33 cellular contexts compared by ENCODE assay signal in genomic region chr3:98058244-98058960, GRCh38. TPM values are rescaled to one million over a fixed set of nuclear protein-coding genes. Genes with fewer than 3 reads are reported as not detected.
DNase-seq lines count a peak whose midpoint lies in the region; TF ChIP-seq lines count a peak whose summit lies in the region.
"Had no signal": no experiment of that assay in that cellular context is flagged by ENCODE, and none has a peak within 500 bp of the region (broad histone marks: within the 10 kb centered on the region; RNA-seq: fewer than 3 reads in every experiment).

No MANE protein-coding gene starts in this region.

- POLR2A ChIA-PET in PC-9 (lab: Charles Lee; ENCODE audit: unreplicated experiment): interaction anchor here (0.7 kb wide), 1 partner anchor 93 kb away, joined by 3 read pairs; no protein-coding TSS in a partner anchor

- H3K79me2 ChIP-seq in PC-9 (ENCODE audit: low read depth): no peaks in the 10 kb centered on the region
- no peaks in the 10 kb centered on the region for H3K79me2 ChIP-seq in MM.1S (ENCODE audit: low read length)

- H4K20me1 ChIP-seq in PC-9 (ENCODE audit: insufficient read depth): no peaks in the 10 kb centered on the region
- no peaks in the 10 kb centered on the region for H4K20me1 ChIP-seq in MM.1S (ENCODE audit: insufficient read depth, low read length)

- DNase-seq in ELF-1 (ENCODE audit: low read depth, low spot score) (peak; percentile 37), M059J (ENCODE audit: low read depth) (peak; percentile 52), PC-9 (peak in 1 of 2 experiments; percentile 77), erythroblast (lab: John Stamatoyannopoulos, UW) (peak; percentile 53 to 75), Ammon's horn (ENCODE audit: low spot score) (no peak), MM.1S (no peak), vagina (ENCODE audit: extremely low spot score in 2 of 2) (no peak), AG08395 (ENCODE audit: low spot score) (no peak)
- DNase-seq: ACHN; activated CD4-positive, alpha-beta T cell treated with anti-CD3 and anti-CD28 coated beads for 1 hour; activated CD8-positive, alpha-beta memory T cell treated with anti-CD3 and anti-CD28 coated beads for 24 hours; activated gamma-delta T cell treated with Interleukin-2 at 50 U/mL for 16 hours; activated T-cell treated with anti-CD3 and anti-CD28 coated beads, Interleukin-2, amount 50 U/mL, for 1 hour; brain microvascular endothelial cell; C1 segment of cervical spinal cord; Calu3; colonic mucosa; effector memory CD4-positive, alpha-beta T cell; foreskin keratinocyte; heart right ventricle; naive B cell; NCI-H1694 treated with DMSO at 0.1 percent for 48 hours; NCI-H748 treated with DMSO at 0.1 percent for 48 hours; occipital lobe; stimulated activated CD4-positive, alpha-beta T cell treated with anti-CD3 and anti-CD28 coated beads, Interleukin-2, amount 100 ng/mL, for 24 hours; substantia nigra; T-helper 1 cell had no signal

- CTCF ChIA-PET in PC-9 (lab: Charles Lee): no interaction called here

- H3K27ac ChIP-seq in PC-9: peak overlapping the region; percentile 69
- no peak overlapping the region for H3K27ac ChIP-seq in MM.1S (ENCODE audit: low read length)
- no peak overlapping the region for H3K27ac ChIP-seq in vagina
- H3K27ac ChIP-seq: brain microvascular endothelial cell, colonic mucosa, foreskin keratinocyte, heart right ventricle had no signal

- peaks cover 14% of the 10 kb centered on the region; the same call in 1 of the 2 replicates for H3F3A ChIP-seq in PC-9 (ENCODE audit: insufficient read depth, low read depth)
- no peaks in the 10 kb centered on the region for H3F3A ChIP-seq in MM.1S (ENCODE audit: insufficient read depth, low read length)

- H3K27me3 ChIP-seq in PC-9 (ENCODE audit: insufficient read depth, low read depth) (no peaks in the 10 kb centered on the region), MM.1S (replicated peaks; ENCODE audit: insufficient read depth, low read length) (no peaks in the 10 kb centered on the region), vagina (no peaks in the 10 kb centered on the region)
- H3K27me3 ChIP-seq: brain microvascular endothelial cell, colonic mucosa, heart right ventricle had no signal

- H3K4me3 ChIP-seq in PC-9 (no peak overlapping the region), MM.1S (ENCODE audit: low read length) (no peak overlapping the region), vagina (no peak overlapping the region)
- H3K4me3 ChIP-seq: colonic mucosa, heart right ventricle, smooth muscle cell had no signal

- no peak for TF ChIP-seq POLR2A in erythroblast (IDR thresholded peaks at IDR 0.05; ENCODE audit: low read length)
- TF ChIP-seq POLR2A in vagina (IDR thresholded peaks at IDR 0.05): no peak

- H3K36me3 ChIP-seq in PC-9 (ENCODE audit: low read depth) (no peaks in the 10 kb centered on the region), MM.1S (replicated peaks; ENCODE audit: insufficient read depth, low read length) (no peaks in the 10 kb centered on the region), vagina (no peaks in the 10 kb centered on the region)
- H3K36me3 ChIP-seq: brain microvascular endothelial cell, colonic mucosa, heart right ventricle had no signal

- H3K4me2 ChIP-seq in PC-9 (peak overlapping the region; percentile 26), MM.1S (ENCODE audit: low read depth, low read length) (no peak overlapping the region)
- H3K4me2 ChIP-seq: smooth muscle cell had no signal

- no peak for TF ChIP-seq CTCF in PC-9 (conservative IDR thresholded peaks at IDR 0.05)
- TF ChIP-seq CTCF in MM.1S (IDR thresholded peaks at IDR 0.05; ENCODE audit: low read length): no peak
- no peak for TF ChIP-seq CTCF in vagina (IDR thresholded peaks at IDR 0.05)

- intact Hi-C loops in PC-9 (cut with micrococcal nuclease; ENCODE audit: unreplicated experiment): no loop called here
- intact Hi-C loops in vagina (cut with DNase I): no loop called here

- BruUV-seq in PC-9 (replicated peaks; lab: Mats Ljungman, UMichigan): no TSS peak

- H3K9me3 ChIP-seq in PC-9 (ENCODE audit: insufficient read depth, low read depth): no peaks in the 10 kb centered on the region
- H3K9me3 ChIP-seq in MM.1S (replicated peaks; ENCODE audit: insufficient read depth, low read length): no peaks in the 10 kb centered on the region
- no peaks in the 10 kb centered on the region for H3K9me3 ChIP-seq in vagina
- H3K9me3 ChIP-seq: colonic mucosa, heart right ventricle had no signal

- H3K4me1 ChIP-seq in PC-9 (replicated peaks; ENCODE audit: insufficient read depth): peaks cover 28% of the 10 kb centered on the region
- no peaks in the 10 kb centered on the region for H3K4me1 ChIP-seq in MM.1S (ENCODE audit: low read length)
- no peaks in the 10 kb centered on the region for H3K4me1 ChIP-seq in vagina
- H3K4me1 ChIP-seq: colonic mucosa, foreskin keratinocyte, heart right ventricle had no signal

- H3K9me2 ChIP-seq in PC-9 (ENCODE audit: insufficient read depth) (0 out of 2 replicates have a peak, but pooled peaks cover 6% of the 10 kb centered on the region), MM.1S (replicated peaks; ENCODE audit: insufficient read depth, low read length) (no peaks in the 10 kb centered on the region)

- no peak overlapping the region for H3K9ac ChIP-seq in MM.1S (ENCODE audit: low read length)

- peak overlapping the region; percentile 42; the same call in 1 of the 2 replicates for H2AFZ ChIP-seq in PC-9
- no peak overlapping the region for H2AFZ ChIP-seq in MM.1S (ENCODE audit: low read length)

RNA-seq across cellular contexts. Expression of gene GABRR3, which starts 23.3 kb away (rescaled TPM):
- total RNA-seq in M059J (2014; rRNA removed; shearing (Covaris generic)): not detected in 2 replicates
- not detected in 2 replicates for total RNA-seq in PC-9 (2021)
- total RNA-seq in vagina: not detected
- total RNA-seq: Calu3, colonic mucosa, Daoy, esophagus mucosa, foreskin keratinocyte, heart right ventricle, mesenteric fat pad, occipital lobe, renal cortical epithelial cell, smooth muscle cell had no signal

RNA-seq across cellular contexts. Expression of gene OR5AC2, which starts 28.6 kb away (rescaled TPM):
- not detected in 2 replicates for total RNA-seq in M059J (2014; rRNA removed; shearing (Covaris generic))
- total RNA-seq in PC-9 (2021) (not detected in 2 replicates), vagina (not detected)
- total RNA-seq: Calu3, colonic mucosa, Daoy, esophagus mucosa, foreskin keratinocyte, heart right ventricle, mesenteric fat pad, occipital lobe, renal cortical epithelial cell, smooth muscle cell, urinary bladder had no signal

Comparison
In these comparisons a context has a peak if more than half of its experiments do, and no peak if none do; other contexts are left out.
1. DNase-seq: peak in ELF-1 (single experiment), M059J (single experiment) and erythroblast (2 of 2); none in Ammon's horn (single experiment), MM.1S (single experiment), vagina (0 of 2) and AG08395 (single experiment).